Comparison of ENCODE assay signal across 14 cellular contexts in the genomic region with DNA sequence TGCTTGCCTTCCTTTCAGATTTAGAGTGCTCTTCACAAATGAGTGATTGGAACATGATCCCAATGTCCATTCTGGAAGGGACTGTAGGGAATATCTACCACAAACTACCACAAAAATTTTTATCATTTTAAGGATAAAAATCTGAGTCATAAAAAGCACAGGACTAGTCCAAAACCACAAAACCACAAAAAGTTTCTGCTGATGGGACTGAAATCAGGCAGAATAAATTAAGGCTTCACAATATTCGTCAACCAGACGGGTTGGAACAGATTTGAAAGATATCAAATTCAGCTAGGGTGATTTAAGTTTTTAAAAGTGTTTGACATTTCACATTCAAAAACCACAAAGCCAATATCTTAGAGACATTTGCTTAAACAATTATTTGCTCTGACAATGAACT.
DNase-seq lines count a peak whose midpoint lies in the region; ATAC-seq and TF ChIP-seq lines count a peak whose summit lies in the region.
"Had no signal": no experiment of that assay in that cellular context is flagged by ENCODE, and none has a peak within 500 bp of the region (broad histone marks: within the 10 kb centered on the region; RNA-seq: fewer than 3 reads in every experiment).

No MANE protein-coding gene starts in this region.

- H3K4ac ChIP-seq in IMR-90 (ENCODE audit: low read depth, low read length): no peak overlapping the region

- no peak overlapping the region for H4K91ac ChIP-seq in IMR-90 (ENCODE audit: insufficient read depth, low read depth, low read length)

- 0 out of 4 replicates have a peak, but pooled peaks cover 0 to 3% of the 10 kb centered on the region in 2 experiments for H3K79me1 ChIP-seq in IMR-90 (ENCODE audit: low read depth in 1 of 2, low read length in 2 of 2)

- CTCF ChIA-PET in IMR-90 (lab: Yijun Ruan, JAX): no interaction called here

- dilution Hi-C loops in IMR-90 (cut with HindIII; ENCODE audit: low sequenced_read_pairs, unreplicated experiment): no loop called here

- DNase-seq in AG08396 (ENCODE audit: low spot score) (peak; percentile 18), IMR-90 (peak; percentile 71), astrocyte of the cerebellum (ENCODE audit: low read depth) (peak; percentile 89), hepatic stellate cell (ENCODE audit: low spot score) (peak; percentile 9), NCI-H146 treated with DMSO at 0.1 percent for 48 hours (lab: John Stamatoyannopoulos, UW; ENCODE audit: unreplicated experiment) (no peak), DMS 273 (lab: John Stamatoyannopoulos, UW; ENCODE audit: unreplicated experiment) (no peak), SHP77 treated with DMSO at 0.1 percent for 48 hours (lab: John Stamatoyannopoulos, UW) (no peak)
- DNase-seq: ACHN; activated CD4-positive, alpha-beta T cell treated with anti-CD3 and anti-CD28 coated beads, Interleukin-2, amount 50 U/mL, for 48 hours; Calu3; cerebellar nuclear complex; NCI-H524 treated with DMSO at 0.1 percent for 48 hours; T1000 had no signal

- no peak overlapping the region for H3K18ac ChIP-seq in IMR-90 (ENCODE audit: low read depth, low read length)

- no peak overlapping the region for H3K14ac ChIP-seq in IMR-90 (replicated peaks; ENCODE audit: low read depth, low read length)

- H3K27ac ChIP-seq in IMR-90 (ENCODE audit: insufficient read depth, low read length): no peak overlapping the region

- H4K8ac ChIP-seq in IMR-90 (ENCODE audit: low read depth in 2 of 2, low read length in 2 of 2): no peak overlapping the region

- peaks cover 3% of the 10 kb centered on the region; the same call in 1 of the 2 replicates for H3K9me1 ChIP-seq in IMR-90 (ENCODE audit: insufficient read depth, low read length)

- H2AK5ac ChIP-seq in IMR-90 (ENCODE audit: low read depth, low read length): no peak overlapping the region

- H3K4me2 ChIP-seq in IMR-90 (ENCODE audit: low read depth, low read length): peak overlapping the region; percentile 13; the same call in 1 of the 2 replicates

- intact Hi-C loops in IMR-90 (cut with micrococcal nuclease): no loop called here

- no peak for TF ChIP-seq RAD21 in IMR-90 (IDR thresholded peaks at IDR 0.05; ENCODE audit: low read length)

- no peaks in the 10 kb centered on the region for H4K20me1 ChIP-seq in IMR-90 (ENCODE audit: insufficient read depth, low read length)

- in situ Hi-C loops in IMR-90 (cut with MboI; ENCODE audit: low sequenced_read_pairs) (no loop called here), astrocyte of the cerebellum (cut with HindIII; ENCODE audit: low sequenced_read_pairs) (loop anchor here (10.0 kb wide), 1 partner anchor 279 kb away; no protein-coding TSS in a partner anchor)

- no peak overlapping the region for H2BK20ac ChIP-seq in IMR-90 (ENCODE audit: low read depth, low read length)

- ATAC-seq in IMR-90 (ENCODE audit: low read depth) (peak; percentile 32), HG03342 (IDR thresholded peaks at IDR 0.05; ENCODE audit: unreplicated experiment) (no peak)

- no peak overlapping the region for H2BK15ac ChIP-seq in IMR-90 (ENCODE audit: low read depth, low read length)

- no peak overlapping the region for H4K5ac ChIP-seq in IMR-90 (ENCODE audit: low read depth, low read length)

- no TSS peak for BruUV-seq in IMR-90 (replicated peaks; lab: Mats Ljungman, UMichigan)

- H3K27me3 ChIP-seq in IMR-90 (ENCODE audit: control insufficient read depth, insufficient read depth, low read length): no peaks in the 10 kb centered on the region

- no peak overlapping the region for H2AFZ ChIP-seq in IMR-90 (replicated peaks; ENCODE audit: low read length, poor library complexity)

- H3K23ac ChIP-seq in IMR-90 (ENCODE audit: low read depth, low read length): no peak overlapping the region

- WGBS in IMR-90 (ENCODE audit: extremely low coverage in 2 of 2, insufficient read length in 1 of 2), 2 experiments: no CpG with 5 or more reads among the region's 2 CpGs

- POLR2A ChIA-PET in IMR-90 (lab: Charles Lee; ENCODE audit: unreplicated experiment): no interaction called here

- no peak overlapping the region for H3K56ac ChIP-seq in IMR-90 (ENCODE audit: extremely low read depth, insufficient read depth, low read length)

- peaks cover 4% of the 10 kb centered on the region for H3K4me1 ChIP-seq in IMR-90 (ENCODE audit: control insufficient read depth, insufficient read depth, low read length)

- H2AK9ac ChIP-seq in IMR-90 (replicated peaks; ENCODE audit: low read depth, low read length, poor library complexity): no peak overlapping the region

- H3K36me3 ChIP-seq in IMR-90 (ENCODE audit: control insufficient read depth, insufficient read depth, low read length): peaks cover 4% of the 10 kb centered on the region; the same call in 1 of the 2 replicates

- TF ChIP-seq POLR2A in IMR-90 (IDR thresholded peaks at IDR 0.05; ENCODE audit: low read depth, low read length): no peak

- H3K9ac ChIP-seq in IMR-90 (ENCODE audit: low read depth, low read length): no peak overlapping the region

- H2BK5ac ChIP-seq in IMR-90 (ENCODE audit: low read depth, low read length, poor library complexity, severe bottlenecking): no peak overlapping the region

- no peak overlapping the region for H3K4me3 ChIP-seq in IMR-90 (ENCODE audit: insufficient read depth, low read depth, low read length)
- H3K4me3 ChIP-seq in astrocyte of the cerebellum (ENCODE audit: low read depth, low read length): no peak overlapping the region

- H2BK120ac ChIP-seq in IMR-90 (ENCODE audit: low read depth, low read length): no peak overlapping the region

- no peak for TF ChIP-seq CTCF in IMR-90 (conservative IDR thresholded peaks at IDR 0.05; ENCODE audit: low read depth, low read length)
- TF ChIP-seq CTCF in astrocyte of the cerebellum (IDR thresholded peaks at IDR 0.05; ENCODE audit: low read depth, low read length, missing control alignments): no peak

- no peaks in the 10 kb centered on the region for H3K9me3 ChIP-seq in IMR-90 (ENCODE audit: control insufficient read depth, insufficient read depth, low read length)

TF ChIP-seq in IMR-90, 13 proteins besides CTCF, POLR2A, EP300 and RAD21:
- no peak for TF ChIP-seq CEBPB (IDR thresholded peaks at IDR 0.05; ENCODE audit: low read depth, low read length)
- no peak for TF ChIP-seq MXI1 (IDR thresholded peaks at IDR 0.05; ENCODE audit: borderline replicate concordance, low read depth, low read length)
- no peak for TF ChIP-seq ELK1 (IDR thresholded peaks at IDR 0.05; ENCODE audit: borderline replicate concordance, low read depth, low read length)
- no peak for TF ChIP-seq BHLHE40 (IDR thresholded peaks at IDR 0.05; ENCODE audit: low read depth, low read length)
- peak; percentile 76 for TF ChIP-seq MAFK (IDR thresholded peaks at IDR 0.05; ENCODE audit: low read depth, low read length)
- TF ChIP-seq RFX5 (IDR thresholded peaks at IDR 0.05; ENCODE audit: low read depth, low read length): no peak
- no peak for TF ChIP-seq RCOR1 (IDR thresholded peaks at IDR 0.05; ENCODE audit: insufficient replicate concordance, low read length)
- no peak for TF ChIP-seq MAZ (IDR thresholded peaks at IDR 0.05; ENCODE audit: borderline replicate concordance, low read depth, low read length)

Comparison
In these comparisons a context has a peak if more than half of its experiments do, and no peak if none do; other contexts are left out.
1. DNase-seq: peak in AG08396 (single experiment), IMR-90 (single experiment), astrocyte of the cerebellum (single experiment) and hepatic stellate cell (single experiment); none in NCI-H146 treated with DMSO at 0.1 percent for 48 hours (single experiment), DMS 273 (single experiment) and SHP77 treated with DMSO at 0.1 percent for 48 hours (single experiment).